9 cellular contexts compared by ENCODE assay signal in genomic region chr16:56617212-56618085, GRCh38. TPM values are rescaled to one million over a fixed set of nuclear protein-coding genes. Genes with fewer than 3 reads are reported as not detected.
DNase-seq lines count a peak whose midpoint lies in the region; ATAC-seq, FAIRE-seq and TF ChIP-seq lines count a peak whose summit lies in the region.
"Had no signal": no experiment of that assay in that cellular context is flagged by ENCODE, and none has a peak within 500 bp of the region (broad histone marks: within the 10 kb centered on the region; RNA-seq: fewer than 3 reads in every experiment).

No MANE protein-coding gene starts in this region.

- in situ Hi-C loops in GM12878 (cut with MboI) (no loop called here), gastrocnemius medialis (cut with MboI; ENCODE audit: low sequenced_read_pairs in 4 of 4) (no loop called here), KBM-7 (cut with MboI; ENCODE audit: low pct_unique_long_range_greater_than_20kb, low sequenced_read_pairs) (no loop called here)

- 42% methylated on average over 39 of the region's 41 CpGs for WGBS in GM12878 (ENCODE audit: insufficient coverage, insufficient replicate concordance, low lambda C conversion rate, missing lambda C conversion rate)

- H3K4me1 ChIP-seq in GM12878 (ENCODE audit: control insufficient read depth, insufficient read depth, low read length) (peaks cover 4% of the 10 kb centered on the region; the same call in 1 of the 2 replicates), iPS-15b (ENCODE audit: control insufficient read depth, insufficient read depth, low read length) (peaks cover 17% of the 10 kb centered on the region), gastrocnemius medialis (peaks cover 9 to 20% of the 10 kb centered on the region in 2 donors)

- H3K4me2 ChIP-seq in GM12878 (ENCODE audit: control insufficient read depth, insufficient read depth), result 0 out of 2 replicates have a peak overlapping the region, but pooled peaks have one; percentile 44

- CTCF ChIA-PET in GM12878 (lab: Yijun Ruan, JAX), result no interaction called here

- TF ChIP-seq RAD21 in GM12878 (IDR thresholded peaks at IDR 0.05; ENCODE audit: insufficient read depth, low read depth, low read length), result no peak

- BruUV-seq in GM12878 (replicated peaks; lab: Mats Ljungman, UMichigan), result no TSS peak

- POLR2A ChIA-PET in GM12878 (lab: Charles Lee), result interaction anchor here (0.7 kb wide), 1 partner anchor 13 kb away, joined by 3 read pairs; no protein-coding TSS in a partner anchor

- TF ChIP-seq CTCF in GM12878 (IDR thresholded peaks at IDR 0.05 in 2 of 3, conservative IDR thresholded peaks at IDR 0.05 in 1 of 3; ENCODE audit: control insufficient read depth in 2 of 3, extremely low read depth in 1 of 3, insufficient read depth in 1 of 3, low read depth in 3 of 3, low read length in 3 of 3) (no peak), gastrocnemius medialis (IDR thresholded peaks at IDR 0.05 in 4 of 5, conservative IDR thresholded peaks at IDR 0.05 in 1 of 5) (peak in 2 of 5 experiments; percentile 15 to 29)

- RAD21 ChIA-PET in GM12878 (lab: Charles Lee; ENCODE audit: unreplicated experiment), result no interaction called here

- no peaks in the 10 kb centered on the region for H3K36me3 ChIP-seq in GM12878 (ENCODE audit: control insufficient read depth in 2 of 2, insufficient read depth in 2 of 2, low read length in 1 of 2)
- no peaks in the 10 kb centered on the region for H3K36me3 ChIP-seq in iPS-15b (ENCODE audit: control insufficient read depth, insufficient read depth, low read length)
- no peaks in the 10 kb centered on the region for H3K36me3 ChIP-seq in gastrocnemius medialis

- no peak for TF ChIP-seq EP300 in GM12878 (IDR thresholded peaks at IDR 0.05; ENCODE audit: borderline replicate concordance in 1 of 2, control insufficient read depth in 1 of 2, low read depth in 2 of 2, low read length in 2 of 2)

- no peaks in the 10 kb centered on the region for H4K20me1 ChIP-seq in GM12878 (ENCODE audit: control insufficient read depth, insufficient read depth)

- no peaks in the 10 kb centered on the region for H3K79me2 ChIP-seq in GM12878 (ENCODE audit: control insufficient read depth, insufficient read depth, low read length)

- H3K9me3 ChIP-seq in GM12878 (replicated peaks; ENCODE audit: control insufficient read depth, insufficient read depth, low read length), result no peaks in the 10 kb centered on the region
- no peaks in the 10 kb centered on the region for H3K9me3 ChIP-seq in iPS-15b (ENCODE audit: control insufficient read depth, insufficient read depth, low read length)
- no peaks in the 10 kb centered on the region for H3K9me3 ChIP-seq in gastrocnemius medialis

- no peak for TF ChIP-seq POLR2A in GM12878 (IDR thresholded peaks at IDR 0.05; ENCODE audit: low read depth, low read length)
- peak; percentile 48 to 49 for TF ChIP-seq POLR2A in gastrocnemius medialis (IDR thresholded peaks at IDR 0.05)

- H3K27ac ChIP-seq in GM12878 (ENCODE audit: control insufficient read depth, insufficient read depth) (no peak overlapping the region), gastrocnemius medialis (peak overlapping the region; percentile 65 to 77 (median 74))

- H3K27me3 ChIP-seq in GM12878 (replicated peaks in 1 of 2; ENCODE audit: control insufficient read depth in 2 of 2, insufficient read depth in 2 of 2, low read length in 1 of 2) (peaks cover 0 to 5% of the 10 kb centered on the region in 2 experiments; a peak in 2 of 4 replicates), iPS-15b (ENCODE audit: control insufficient read depth, insufficient read depth, low read length) (peaks cover 80% of the 10 kb centered on the region), gastrocnemius medialis (no peaks in the 10 kb centered on the region)

- H3K9ac ChIP-seq in GM12878 (ENCODE audit: control insufficient read depth, insufficient read depth, low read length) (no peak overlapping the region), iPS-15b (ENCODE audit: low read depth, low read length) (no peak overlapping the region)

- peak in 5 of 6 experiments; percentile 14 to 41 (median 34) for DNase-seq in stimulated activated naive CD4-positive, alpha-beta T cell (lab: John Stamatoyannopoulos, UW)
- DNase-seq in stimulated activated naive CD4-positive, alpha-beta T cell treated with Interleukin-2 at 50 U/mL for 16 hours (lab: John Stamatoyannopoulos, UW), result no peak
- DNase-seq in GM12878 (ENCODE audit: low read depth, low spot score) (no peak), gastrocnemius medialis (peak; percentile 58 to 87), KBM-7 (no peak), NCI-H1436 (lab: John Stamatoyannopoulos, UW) (no peak), HuH-7 (ENCODE audit: low spot score) (no peak)

- ATAC-seq in GM12878, result peak; percentile 85
- peak; percentile 80 to 91 for ATAC-seq in gastrocnemius medialis

- H2AFZ ChIP-seq in GM12878 (ENCODE audit: control insufficient read depth, low read depth, low read length), result no peak overlapping the region

- SMC1A ChIA-PET in GM12878 (lab: Charles Lee; ENCODE audit: uncharacterized antibody, unreplicated experiment), result no interaction called here

- FAIRE-seq in GM12878 (lab: Jason Lieb, UNC), result no peak

- H3K4me3 ChIP-seq in GM12878 (no peak overlapping the region), iPS-15b (ENCODE audit: low read depth, low read length) (peak overlapping the region; percentile 67), gastrocnemius medialis (peak overlapping the region; percentile 47 to 63 (median 55))

- intact Hi-C loops in GM12878 (cut with micrococcal nuclease; ENCODE audit: unreplicated experiment) (no loop called here), gastrocnemius medialis (cut with DNase I; ENCODE audit: low total_unique reads) (no loop called here)

RNA-seq across cellular contexts. Expression of gene MT1E, which starts 8.1 kb away (rescaled TPM):
- not detected in 2 replicates for total RNA-seq in GM12878 (2013; cell fraction: nucleolus; rRNA removed)
- 10.0 and 11.0 TPM in 2 replicates for total RNA-seq in GM12878 (2014; rRNA removed)
- total RNA-seq in GM12878 (2014; rRNA removed; fragmentation: Illumina TruSeq; extraction: Trizol), result 7.6 and 7.9 TPM in 2 replicates
- 10.6 and 12.7 TPM in 2 replicates for total RNA-seq in GM12878 (2021)
- not detected for polyA plus RNA-seq in GM12878 (2011; ENCODE audit: low read depth)
- polyA plus RNA-seq in GM12878 (2011; rRNA removed), result 16.8 and 18.2 TPM in 2 replicates
- polyA plus RNA-seq in GM12878 (2011; cell fraction: cytosol; rRNA removed), result 75.7 and 90.2 TPM in 2 replicates
- 49.1 and 65.0 TPM in 2 replicates for polyA plus RNA-seq in GM12878 (2011; cell fraction: nucleus; rRNA removed)
- 3.3 and 5.2 TPM in 2 replicates for polyA plus RNA-seq in GM12878 (2012)
- polyA plus RNA-seq in GM12878 (2014; fragmentation: Illumina TruSeq; extraction: Trizol), result 0.48 and 5.8 TPM in 2 replicates
- 10 to 100 TPM; 17.7 to 20.7 TPM for polyA plus RNA-seq in GM12878 (2014; fragmentation: Nextera tagmentation; extraction: Ambion mirVana)
- polyA plus RNA-seq in GM12878 (2014; rRNA removed), result 16.2 and 18.8 TPM in 2 replicates
- polyA plus RNA-seq in GM12878 (2016; fragmentation: Nextera tagmentation; extraction: Ambion mirVana), result 10 to 100 TPM; 20.1 to 22.3 TPM
- 11.3 and 52.1 TPM in 2 replicates for polyA minus RNA-seq in GM12878 (2011; rRNA and poly(A)+ RNA removed)
- polyA minus RNA-seq in GM12878 (2011; cell fraction: cytosol; rRNA and poly(A)+ RNA removed), result 19.8 and 20.5 TPM in 2 replicates
- 8.7 and 9.7 TPM in 2 replicates for polyA minus RNA-seq in GM12878 (2011; cell fraction: nucleus; rRNA and poly(A)+ RNA removed)
- total RNA-seq in gastrocnemius medialis, result 100 to 1,000 TPM in 3 of 4 donors, 10 to 100 TPM in 1; 63.0 to 434 (median 267) TPM

RNA-seq across cellular contexts. Expression of gene MT2A, which starts 9.1 kb away (rescaled TPM):
- 5.4 and 5.6 TPM in 2 replicates for total RNA-seq in GM12878 (2013; cell fraction: nucleolus; rRNA removed)
- total RNA-seq in GM12878 (2014; rRNA removed) (19.0 and 20.1 TPM in 2 replicates), GM12878 (2014; rRNA removed; fragmentation: Illumina TruSeq; extraction: Trizol) (10.7 and 12.7 TPM in 2 replicates), GM12878 (2021) (44.8 and 54.8 TPM in 2 replicates), gastrocnemius medialis (1,000 to 10,000 TPM in 1 of 4 donors, 100 to 1,000 TPM in 3; 250 to 1,131 (median 795) TPM)
- 2.0 TPM for polyA plus RNA-seq in GM12878 (2011; ENCODE audit: low read depth)
- polyA plus RNA-seq in GM12878 (2011; rRNA removed) (8.1 and 11.3 TPM in 2 replicates), GM12878 (2014; fragmentation: Illumina TruSeq; extraction: Trizol) (0.41 and 7.3 TPM in 2 replicates), GM12878 (2014; fragmentation: Nextera tagmentation; extraction: Ambion mirVana) (10 to 100 TPM; 56.3 to 75.3 TPM), GM12878 (2014; rRNA removed) (52.3 and 59.0 TPM in 2 replicates), GM12878 (2016; fragmentation: Nextera tagmentation; extraction: Ambion mirVana) (100 to 1,000 TPM; 270 to 271 TPM)
- 17.2 and 28.6 TPM in 2 replicates for polyA plus RNA-seq in GM12878 (2011; cell fraction: cytosol; rRNA removed)
- polyA plus RNA-seq in GM12878 (2011; cell fraction: nucleus; rRNA removed), result 19.9 and 26.7 TPM in 2 replicates
- 36.2 and 51.8 TPM in 2 replicates for polyA plus RNA-seq in GM12878 (2012)
- 6.4 and 16.9 TPM in 2 replicates for polyA minus RNA-seq in GM12878 (2011; rRNA and poly(A)+ RNA removed)
- polyA minus RNA-seq in GM12878 (2011; cell fraction: cytosol; rRNA and poly(A)+ RNA removed), result 22.2 and 29.9 TPM in 2 replicates
- 6.8 and 8.8 TPM in 2 replicates for polyA minus RNA-seq in GM12878 (2011; cell fraction: nucleus; rRNA and poly(A)+ RNA removed)

RNA-seq across cellular contexts. Expression of gene MT1M, which starts 15.0 kb away (rescaled TPM):
- total RNA-seq in GM12878 (2013; cell fraction: nucleolus; rRNA removed), result not detected in 2 replicates
- not detected in 2 replicates for total RNA-seq in GM12878 (2014; rRNA removed)
- not detected in 2 replicates for total RNA-seq in GM12878 (2014; rRNA removed; fragmentation: Illumina TruSeq; extraction: Trizol)
- total RNA-seq in GM12878 (2021), result not detected in 2 replicates
- not detected for polyA plus RNA-seq in GM12878 (2011; ENCODE audit: low read depth)
- polyA plus RNA-seq in GM12878 (2011; rRNA removed), result not detected in 2 replicates
- not detected in 2 replicates for polyA plus RNA-seq in GM12878 (2011; cell fraction: cytosol; rRNA removed)
- polyA plus RNA-seq in GM12878 (2011; cell fraction: nucleus; rRNA removed), result not detected in 2 replicates
- not detected in 2 replicates for polyA plus RNA-seq in GM12878 (2012)
- not detected in 2 replicates for polyA plus RNA-seq in GM12878 (2014; fragmentation: Illumina TruSeq; extraction: Trizol)
- not detected for polyA plus RNA-seq in GM12878 (2014; fragmentation: Nextera tagmentation; extraction: Ambion mirVana)
- not detected in 2 replicates for polyA plus RNA-seq in GM12878 (2014; rRNA removed)
- polyA plus RNA-seq in GM12878 (2016; fragmentation: Nextera tagmentation; extraction: Ambion mirVana), result not detected
- polyA minus RNA-seq in GM12878 (2011; rRNA and poly(A)+ RNA removed), result not detected in 2 replicates
- polyA minus RNA-seq in GM12878 (2011; cell fraction: cytosol; rRNA and poly(A)+ RNA removed), result not detected in 2 replicates
- not detected in 2 replicates for polyA minus RNA-seq in GM12878 (2011; cell fraction: nucleus; rRNA and poly(A)+ RNA removed)
- 1 to 10 TPM in 3 of 4 donors, not detected in 1; 5.3 to 10.0 (median 7.3) TPM for total RNA-seq in gastrocnemius medialis

RNA-seq across cellular contexts. Expression of gene MT1A, which starts 21.0 kb away (rescaled TPM):
- total RNA-seq in GM12878 (2013; cell fraction: nucleolus; rRNA removed), result not detected in 2 replicates
- total RNA-seq in GM12878 (2014; rRNA removed) (not detected in 2 replicates), GM12878 (2014; rRNA removed; fragmentation: Illumina TruSeq; extraction: Trizol) (not detected in 2 replicates), GM12878 (2021) (not detected in 2 replicates), gastrocnemius medialis (10 to 100 TPM in 3 of 4 donors, not detected in 1; 17.3 to 34.9 (median 20.2) TPM)
- polyA plus RNA-seq in GM12878 (2011; ENCODE audit: low read depth), result not detected
- polyA plus RNA-seq in GM12878 (2011; rRNA removed) (not detected in 2 replicates), GM12878 (2014; fragmentation: Illumina TruSeq; extraction: Trizol) (not detected in 2 replicates), GM12878 (2014; fragmentation: Nextera tagmentation; extraction: Ambion mirVana) (not detected), GM12878 (2014; rRNA removed) (not detected in 2 replicates), GM12878 (2016; fragmentation: Nextera tagmentation; extraction: Ambion mirVana) (not detected)
- not detected in 2 replicates for polyA plus RNA-seq in GM12878 (2011; cell fraction: cytosol; rRNA removed)
- not detected in 2 replicates for polyA plus RNA-seq in GM12878 (2011; cell fraction: nucleus; rRNA removed)
- not detected in 2 replicates for polyA plus RNA-seq in GM12878 (2012)
- not detected in 2 replicates for polyA minus RNA-seq in GM12878 (2011; rRNA and poly(A)+ RNA removed)
- not detected in 2 replicates for polyA minus RNA-seq in GM12878 (2011; cell fraction: cytosol; rRNA and poly(A)+ RNA removed)
- not detected in 2 replicates for polyA minus RNA-seq in GM12878 (2011; cell fraction: nucleus; rRNA and poly(A)+ RNA removed)
- total RNA-seq: Daoy had no signal

RNA-seq across cellular contexts. Expression of gene MT3, which starts 28.1 kb away (rescaled TPM):
- total RNA-seq in GM12878 (2013; cell fraction: nucleolus; rRNA removed), result not detected in 2 replicates
- total RNA-seq in GM12878 (2014; rRNA removed) (not detected in 2 replicates), GM12878 (2014; rRNA removed; fragmentation: Illumina TruSeq; extraction: Trizol) (not detected in 2 replicates), GM12878 (2021) (not detected in 2 replicates), gastrocnemius medialis (not detected)
- polyA plus RNA-seq in GM12878 (2011; ENCODE audit: low read depth), result not detected
- polyA plus RNA-seq in GM12878 (2011; rRNA removed) (0.24 and 0.41 TPM in 2 replicates), GM12878 (2014; fragmentation: Illumina TruSeq; extraction: Trizol) (not detected in 2 replicates), GM12878 (2014; fragmentation: Nextera tagmentation; extraction: Ambion mirVana) (not detected), GM12878 (2014; rRNA removed) (not detected in 2 replicates), GM12878 (2016; fragmentation: Nextera tagmentation; extraction: Ambion mirVana) (not detected)
- 0.33 and 0.46 TPM in 2 replicates for polyA plus RNA-seq in GM12878 (2011; cell fraction: cytosol; rRNA removed)
- 0.25 TPM in 1 of 2 replicates, not detected in the other for polyA plus RNA-seq in GM12878 (2011; cell fraction: nucleus; rRNA removed)
- 1.00 TPM in 1 of 2 replicates, not detected in the other for polyA plus RNA-seq in GM12878 (2012)
- not detected in 2 replicates for polyA minus RNA-seq in GM12878 (2011; rRNA and poly(A)+ RNA removed)
- polyA minus RNA-seq in GM12878 (2011; cell fraction: cytosol; rRNA and poly(A)+ RNA removed), result not detected in 2 replicates
- polyA minus RNA-seq in GM12878 (2011; cell fraction: nucleus; rRNA and poly(A)+ RNA removed), result not detected in 2 replicates
- total RNA-seq: Daoy had no signal

Comparison
In these comparisons a context has a peak if more than half of its experiments do, and no peak if none do; other contexts are left out.
1. DNase-seq: peak in stimulated activated naive CD4-positive, alpha-beta T cell (5 of 6) and gastrocnemius medialis (2 of 2); none in stimulated activated naive CD4-positive, alpha-beta T cell treated with Interleukin-2 at 50 U/mL for 16 hours (single experiment), GM12878 (single experiment), KBM-7 (single experiment), NCI-H1436 (single experiment) and HuH-7 (single experiment).
2. RNA of gene MT1E, which starts 8.1 kb away (total RNA-seq): 63.0 to 434 TPM in gastrocnemius medialis; 7.6 to 12.7 TPM in GM12878; every median in the first group is over 4 times any median in the second.
3. RNA of gene MT2A, which starts 9.1 kb away (total RNA-seq): 250 to 1,131 TPM in gastrocnemius medialis; 5.4 to 54.8 TPM in GM12878; every median in the first group is over 4 times any median in the second.